18 cellular contexts compared by ENCODE assay signal in genomic region chr20:36768768-36769430, GRCh38. TPM values are rescaled to one million over a fixed set of nuclear protein-coding genes. Genes with fewer than 3 reads are reported as not detected.
A peak's percentile ranks its signal among the peaks of the same experiment; 100 is the strongest.
DNase-seq lines count a peak whose midpoint lies in the region; ATAC-seq and TF ChIP-seq lines count a peak whose summit lies in the region.
"Had no signal": no experiment of that assay in that cellular context is flagged by ENCODE, and none has a peak within 500 bp of the region (broad histone marks: within the 10 kb centered on the region; RNA-seq: fewer than 3 reads in every experiment).

No MANE protein-coding gene starts in this region.

- peak; percentile 57 for DNase-seq in ELR (ENCODE audit: low read depth)
- DNase-seq in SK-N-MC (ENCODE audit: low read depth, low spot score), result no peak
- DNase-seq in esophagus muscularis mucosa (ENCODE audit: extremely low spot score), result no peak
- no peak for DNase-seq in suprapubic skin (ENCODE audit: low spot score in 2 of 2)
- DNase-seq in NCI-H2196 (lab: John Stamatoyannopoulos, UW; ENCODE audit: unreplicated experiment), result no peak
- no peak for DNase-seq in DMS153 treated with DMSO at 0.1 percent for 48 hours (lab: John Stamatoyannopoulos, UW; ENCODE audit: unreplicated experiment)
- DNase-seq in immature natural killer cell, result no peak
- DNase-seq: activated B cell treated with CpG ODN at 0.5 μM for 24 hours; activated naive CD4-positive, alpha-beta T cell; CD8-positive, alpha-beta T cell; heart left ventricle; KBM-7; NCI-H1436 treated with DMSO at 0.1 percent for 48 hours; stimulated activated CD4-positive, alpha-beta T cell treated with anti-CD3 and anti-CD28 coated beads, Interleukin-15, amount 100 ng/mL, for 24 hours; T-helper 1 cell had no signal

- no peaks in the 10 kb centered on the region for H3K36me3 Mint-ChIP-seq in immature natural killer cell

- H3K27me3 ChIP-seq in esophagus muscularis mucosa, result no peaks in the 10 kb centered on the region
- no peaks in the 10 kb centered on the region for H3K27me3 ChIP-seq in suprapubic skin
- H3K27me3 ChIP-seq: heart left ventricle had no signal

- H3K27ac ChIP-seq in SK-N-MC (peak overlapping the region; percentile 67), esophagus muscularis mucosa (replicated peaks in 1 of 4) (peak overlapping the region in 3 of 4 donors; percentile 3 to 20 (median 5)), suprapubic skin (peak overlapping the region; percentile 21)
- H3K27ac ChIP-seq: PC-9 had no signal

- peak overlapping the region in 2 of 6 donors; percentile 16 to 17 for H3K27ac Mint-ChIP-seq in immature natural killer cell
- H3K27ac Mint-ChIP-seq: activated B cell treated with CpG ODN at 0.5 μM for 24 hours; CD8-positive, alpha-beta T cell had no signal

- H3K9ac ChIP-seq in SK-N-MC (ENCODE audit: insufficient read length), result peak overlapping the region; percentile 39

- H3K4me3 Mint-ChIP-seq in immature natural killer cell, result no peak overlapping the region
- H3K4me3 Mint-ChIP-seq: activated B cell treated with CpG ODN at 0.5 μM for 24 hours; CD8-positive, alpha-beta T cell had no signal

- TF ChIP-seq POLR2A in esophagus muscularis mucosa (IDR thresholded peaks at IDR 0.05; ENCODE audit: low read depth) (no peak), suprapubic skin (IDR thresholded peaks at IDR 0.05) (no peak)

- H3K4me1 Mint-ChIP-seq in immature natural killer cell, result peaks cover 13 to 17% of the 10 kb centered on the region in 2 donors

- TF ChIP-seq EP300 in esophagus muscularis mucosa (IDR thresholded peaks at IDR 0.05) (no peak), suprapubic skin (IDR thresholded peaks at IDR 0.05) (no peak)

- H3K36me3 ChIP-seq in SK-N-MC (ENCODE audit: insufficient read depth, low read length) (peaks cover 15% of the 10 kb centered on the region; the same call in 1 of the 2 replicates), esophagus muscularis mucosa (peaks cover 0 to 9% (median 6%) of the 10 kb centered on the region in 4 donors), suprapubic skin (peaks cover 16% of the 10 kb centered on the region)
- H3K36me3 ChIP-seq: prostate gland had no signal

- no peak overlapping the region for H3K4me3 ChIP-seq in SK-N-MC
- no peak overlapping the region for H3K4me3 ChIP-seq in esophagus muscularis mucosa
- H3K4me3 ChIP-seq in suprapubic skin, result no peak overlapping the region
- H3K4me3 ChIP-seq: heart left ventricle, PC-9, prostate gland had no signal

- H3K4me1 ChIP-seq in esophagus muscularis mucosa, result peaks cover 8 to 18% (median 14%) of the 10 kb centered on the region in 4 donors
- peaks cover 29% of the 10 kb centered on the region for H3K4me1 ChIP-seq in suprapubic skin
- H3K4me1 ChIP-seq: prostate gland had no signal

- intact Hi-C loops in esophagus muscularis mucosa (cut with DNase I), result no loop called here

- peaks cover 4 to 6% (median 5%) of the 10 kb centered on the region in 3 donors for H3K27me3 Mint-ChIP-seq in immature natural killer cell (ENCODE audit: low read depth in 3 of 3)

- no peak for ATAC-seq in GM18517 (IDR thresholded peaks at IDR 0.05; ENCODE audit: unreplicated experiment)
- ATAC-seq: CD8-positive, alpha-beta T cell; heart left ventricle had no signal

- WGBS in esophagus muscularis mucosa, result 66% methylated on average over 5 of the region's 5 CpGs
- WGBS in suprapubic skin, result 34% methylated on average over 5 of the region's 5 CpGs

- no peaks in the 10 kb centered on the region for H3K9me3 Mint-ChIP-seq in immature natural killer cell
- H3K9me3 Mint-ChIP-seq: activated B cell treated with CpG ODN at 0.5 μM for 24 hours; CD8-positive, alpha-beta T cell had no signal

- H3K9me3 ChIP-seq in SK-N-MC (ENCODE audit: low read depth, low read length) (no peaks in the 10 kb centered on the region), esophagus muscularis mucosa (no peaks in the 10 kb centered on the region), suprapubic skin (no peaks in the 10 kb centered on the region)
- H3K9me3 ChIP-seq: heart left ventricle, prostate gland had no signal

- TF ChIP-seq CTCF in esophagus muscularis mucosa (IDR thresholded peaks at IDR 0.05) (no peak), suprapubic skin (IDR thresholded peaks at IDR 0.05) (no peak)

RNA-seq across cellular contexts. Expression of gene DSN1, which starts 4.7 kb away (rescaled TPM):
- total RNA-seq in esophagus muscularis mucosa (1 to 10 TPM; 5.1 to 7.5 (median 6.3) TPM), suprapubic skin (10 to 100 TPM in 1 of 4 donors, 1 to 10 TPM in 3; 6.7 to 13.5 (median 9.6) TPM)
- polyA plus RNA-seq in immature natural killer cell, result 10 to 100 TPM in 2 of 3 donors, 1 to 10 TPM in 1; 9.5 to 15.8 (median 11.9) TPM

RNA-seq across cellular contexts. Expression of gene NDRG3, which starts 23.0 kb away (rescaled TPM):
- 10 to 100 TPM; 17.1 to 22.8 (median 22.3) TPM for total RNA-seq in esophagus muscularis mucosa
- total RNA-seq in suprapubic skin, result 10 to 100 TPM; 19.2 to 24.2 (median 22.7) TPM
- 10 to 100 TPM; 44.9 to 57.7 (median 50.3) TPM for polyA plus RNA-seq in immature natural killer cell

Comparison
In these comparisons a context has a peak if more than half of its experiments do, and no peak if none do; other contexts are left out.
1. H3K27ac ChIP-seq: peak in every context shown above with its lines; median percentile 67 in SK-N-MC; 21 in suprapubic skin; 5 in esophagus muscularis mucosa.